ENCODE assay signal across 9 cellular contexts in the genomic region with DNA sequence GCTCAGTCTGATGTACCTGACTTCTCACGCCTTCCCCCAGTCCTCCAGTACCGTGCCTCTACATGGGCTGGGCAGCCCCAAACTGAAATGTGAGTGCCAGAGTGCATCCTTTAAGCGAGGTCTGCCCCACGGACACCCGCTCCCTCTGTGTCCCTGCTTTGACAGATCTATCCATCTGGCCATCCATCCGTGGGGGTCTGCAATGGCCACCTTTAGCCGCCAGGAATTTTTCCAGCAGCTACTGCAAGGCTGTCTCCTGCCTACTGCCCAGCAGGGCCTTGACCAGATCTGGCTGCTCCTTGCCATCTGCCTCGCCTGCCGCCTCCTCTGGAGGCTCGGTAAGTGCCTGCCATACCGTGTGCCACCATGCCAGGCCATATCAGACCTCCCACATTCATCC. TPM values are rescaled to one million over a fixed set of nuclear protein-coding genes. Genes with fewer than 3 reads are reported as not detected.
DNase-seq lines count a peak whose midpoint lies in the region; ATAC-seq, FAIRE-seq and TF ChIP-seq lines count a peak whose summit lies in the region.
"Had no signal": no experiment of that assay in that cellular context is flagged by ENCODE, and none has a peak within 500 bp of the region (broad histone marks: within the 10 kb centered on the region; RNA-seq: fewer than 3 reads in every experiment).

No MANE protein-coding gene starts in this region.

- ATAC-seq in heart right ventricle: no peak
- no peak for ATAC-seq in left cardiac atrium
- ATAC-seq in aorta (ENCODE audit: low FRiP score): peak; percentile 3

- no peak for DNase-seq in heart right ventricle
- DNase-seq in left cardiac atrium: no peak
- DNase-seq in bronchial epithelial cell (ENCODE audit: low read depth): no peak
- peak in 1 of 2 donors; percentile 61 for DNase-seq in aorta
- DNase-seq in central memory CD4-positive, alpha-beta T cell: no peak
- DNase-seq in NCI-H1436 treated with DMSO at 0.1 percent for 48 hours (lab: John Stamatoyannopoulos, UW): no peak
- no peak for DNase-seq in SIG-M5 treated with dmso at 0.1 percent for 504 hours (lab: John Stamatoyannopoulos, UW; ENCODE audit: unreplicated experiment)
- DNase-seq: activated CD8-positive, alpha-beta memory T cell treated with anti-CD3 and anti-CD28 coated beads, Interleukin-2, amount 50 U/mL, for 48 hours had no signal

- H3K36me3 ChIP-seq in heart right ventricle: peaks cover 0 to 16% (median 0%) of the 10 kb centered on the region in 9 donors
- H3K36me3 ChIP-seq in bronchial epithelial cell (ENCODE audit: control insufficient read depth, insufficient read depth, low read length): peaks cover 2% of the 10 kb centered on the region
- no peaks in the 10 kb centered on the region for H3K36me3 ChIP-seq in aorta (ENCODE audit: control insufficient read depth in 1 of 2, insufficient read depth in 2 of 2, low read length in 1 of 2)

- H3K27me3 ChIP-seq in heart right ventricle: no peaks in the 10 kb centered on the region
- no peaks in the 10 kb centered on the region for H3K27me3 ChIP-seq in bronchial epithelial cell (ENCODE audit: control insufficient read depth, insufficient read depth, low read length)
- H3K27me3 ChIP-seq in mononuclear cell (ENCODE audit: insufficient read depth, low read length): no peaks in the 10 kb centered on the region
- H3K27me3 ChIP-seq in aorta (ENCODE audit: control insufficient read depth in 1 of 2, insufficient read depth in 2 of 2, low read length in 1 of 2): no peaks in the 10 kb centered on the region

- FAIRE-seq in bronchial epithelial cell (lab: Jason Lieb, UNC): no peak

- H3K9me3 ChIP-seq in heart right ventricle (no peaks in the 10 kb centered on the region), mononuclear cell (ENCODE audit: low read depth, low read length) (no peaks in the 10 kb centered on the region), aorta (ENCODE audit: control insufficient read depth, low read length) (no peaks in the 10 kb centered on the region)

- H3K27ac ChIP-seq in heart right ventricle (no peak overlapping the region), aorta (ENCODE audit: low read depth in 1 of 2, low read length in 2 of 2) (no peak overlapping the region)

- H3K4me1 ChIP-seq in heart right ventricle: peaks cover 0 to 10% (median 5%) of the 10 kb centered on the region in 9 donors
- H3K4me1 ChIP-seq in mononuclear cell (ENCODE audit: insufficient read depth, low read length): peaks cover 11% of the 10 kb centered on the region
- no peaks in the 10 kb centered on the region for H3K4me1 ChIP-seq in aorta (ENCODE audit: control insufficient read depth in 1 of 2, insufficient read depth in 2 of 2, low read length in 2 of 2)

- TF ChIP-seq CTCF in heart right ventricle (IDR thresholded peaks at IDR 0.05) (no peak), bronchial epithelial cell (IDR thresholded peaks at IDR 0.05; ENCODE audit: insufficient read depth, low read length, severe bottlenecking) (no peak)

- H3K4me3 ChIP-seq in heart right ventricle (peak overlapping the region; percentile 32 to 90 (median 72)), bronchial epithelial cell (ENCODE audit: low read depth, low read length) (peak overlapping the region; percentile 73), mononuclear cell (ENCODE audit: low read length) (peak overlapping the region; percentile 62), aorta (ENCODE audit: low read length in 2 of 2) (peak overlapping the region in 1 of 2 donors; percentile 18)

- 65 to 73% methylated on average over 11 of the region's 11 CpGs for WGBS in heart right ventricle, 2 donors
- 56 to 57% methylated on average over 11 of the region's 11 CpGs for WGBS in aorta, 2 donors

- intact Hi-C loops in heart right ventricle (cut with DNase I) (loop anchor here in 1 of 10 donors (10.0 kb wide), 1 partner anchor 65 kb away; the partner anchor contains the start of gene RBM3), left cardiac atrium (cut with DNase I) (no loop called here), aorta (cut with DNase I) (no loop called here)

RNA-seq across cellular contexts. Expression of gene PORCN, which starts 0.8 kb away (rescaled TPM):
- total RNA-seq in heart right ventricle (10 to 100 TPM in 9 of 10 donors, 1 to 10 TPM in 1; 9.9 to 16.1 (median 13.0) TPM), left cardiac atrium (10 to 100 TPM; 11.1 to 19.1 TPM), bronchial epithelial cell (33.4 and 46.2 TPM in 2 replicates), mononuclear cell (13.6 TPM), aorta (10 to 100 TPM; 10.3 to 12.0 TPM)
- polyA plus RNA-seq in heart right ventricle (10 to 100 TPM; 12.7 to 26.7 TPM), aorta (10 to 100 TPM in 1 of 2 donors, 1 to 10 TPM in 1; 4.5 to 18.7 TPM)

RNA-seq across cellular contexts. Expression of gene EBP, which starts 12.0 kb away (rescaled TPM):
- total RNA-seq in heart right ventricle (10 to 100 TPM; 35.1 to 76.0 (median 54.2) TPM), left cardiac atrium (10 to 100 TPM; 68.8 to 85.2 TPM), bronchial epithelial cell (122 and 244 TPM in 2 replicates), mononuclear cell (27.6 TPM), aorta (10 to 100 TPM; 12.6 to 15.4 TPM)
- polyA plus RNA-seq in heart right ventricle (100 to 1,000 TPM in 1 of 2 donors, 10 to 100 TPM in 1; 96.9 to 128 TPM), aorta (10 to 100 TPM; 21.7 to 32.7 TPM)

RNA-seq across cellular contexts. Expression of gene TBC1D25, which starts 29.9 kb away (rescaled TPM):
- total RNA-seq in heart right ventricle (10 to 100 TPM; 14.7 to 22.6 (median 18.7) TPM), left cardiac atrium (10 to 100 TPM; 12.4 to 18.1 TPM), bronchial epithelial cell (3.8 and 3.9 TPM in 2 replicates), mononuclear cell (10.7 TPM), aorta (10 to 100 TPM; 15.2 to 16.7 TPM)
- polyA plus RNA-seq in heart right ventricle (10 to 100 TPM in 1 of 2 donors, 1 to 10 TPM in 1; 6.1 to 11.1 TPM), aorta (1 to 10 TPM; 4.6 to 8.4 TPM)

RNA-seq across cellular contexts. Expression of gene FTSJ1, which starts 33.6 kb away (rescaled TPM):
- total RNA-seq in heart right ventricle (10 to 100 TPM; 11.6 to 22.8 (median 12.9) TPM), left cardiac atrium (10 to 100 TPM; 19.0 to 29.1 TPM), bronchial epithelial cell (131 and 154 TPM in 2 replicates), mononuclear cell (19.3 TPM), aorta (10 to 100 TPM; 32.7 to 38.4 TPM)
- polyA plus RNA-seq in heart right ventricle (10 to 100 TPM; 25.2 to 46.1 TPM), aorta (10 to 100 TPM; 28.5 to 45.1 TPM)

RNA-seq across cellular contexts. Expression of gene SLC38A5, which starts 39.6 kb away (rescaled TPM):
- total RNA-seq in heart right ventricle: 1 to 10 TPM in 7 of 10 donors, under 1 TPM in 3; 0.64 to 5.3 (median 1.7) TPM
- polyA plus RNA-seq in heart right ventricle: 10 to 100 TPM in 1 of 2 donors, 1 to 10 TPM in 1; 2.6 to 15.4 TPM
- 1 to 10 TPM; 1.2 to 5.0 TPM for total RNA-seq in left cardiac atrium
- total RNA-seq in bronchial epithelial cell: 134 and 348 TPM in 2 replicates
- total RNA-seq in mononuclear cell: 4.5 TPM
- total RNA-seq in aorta: 10 to 100 TPM; 11.8 to 13.2 TPM
- 1 to 10 TPM; 6.0 to 8.5 TPM for polyA plus RNA-seq in aorta
